23 cellular contexts compared by ENCODE assay signal in the genomic region with DNA sequence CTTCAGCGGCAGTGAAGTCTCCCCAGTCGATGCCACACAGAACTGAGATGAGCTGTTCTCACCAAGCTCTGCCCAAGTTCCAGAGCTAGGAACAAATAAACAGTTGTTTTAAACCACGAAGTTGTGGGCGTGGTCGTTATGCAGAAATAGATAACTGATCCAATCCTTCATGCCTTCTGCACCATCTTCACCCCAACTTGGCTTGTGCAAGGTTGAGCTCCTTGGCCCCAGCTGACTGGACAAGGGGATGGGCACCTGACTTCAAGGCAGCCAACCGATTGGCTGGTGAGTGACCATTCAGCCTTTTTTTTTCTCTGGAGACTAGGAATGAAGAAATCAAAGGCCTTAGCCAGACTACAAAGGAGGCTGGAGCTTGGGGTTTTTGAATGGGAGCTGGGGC. TPM values are rescaled to one million over a fixed set of nuclear protein-coding genes. Genes with fewer than 3 reads are reported as not detected.
A peak's percentile ranks its signal among the peaks of the same experiment; 100 is the strongest.
DNase-seq lines count a peak whose midpoint lies in the region; FAIRE-seq and TF ChIP-seq lines count a peak whose summit lies in the region.
"Had no signal": no experiment of that assay in that cellular context is flagged by ENCODE, and none has a peak within 500 bp of the region (broad histone marks: within the 10 kb centered on the region; RNA-seq: fewer than 3 reads in every experiment).

No MANE protein-coding gene starts in this region.

- peaks cover 0 to 5% (median 0%) of the 10 kb centered on the region in 11 experiments; a peak in 1 of 22 replicates for H4K20me1 ChIP-seq in BLaER1 treated with 17β-estradiol and CSF1 and Interleukin-3, amounts not matched to agents 10 nM and 100 nM

- DNase-seq in LHCN-M2 (ENCODE audit: low read depth) (peak; percentile 13), amniotic epithelial cell (ENCODE audit: low read depth) (peak; percentile 23), myocyte (ENCODE audit: low read depth) (peak; percentile 81), T-helper 1 cell (no peak), GM19239 (ENCODE audit: insufficient read length, low spot score) (no peak), activated gamma-delta T cell treated with Interleukin-2 at 50 U/mL for 16 hours (no peak), tibial nerve (ENCODE audit: low spot score in 2 of 2) (no peak)
- DNase-seq: activated CD4-positive, alpha-beta T cell treated with anti-CD3 and anti-CD28 coated beads, Interleukin-2, amount 50 U/mL, for 48 hours; activated effector memory CD4-positive, alpha-beta T cell treated with anti-CD3 and anti-CD28 coated beads, Interleukin-2, amount 50 U/mL, for 16 hours; amniotic stem cell; DMS 273 treated with DMSO at 0.1 percent for 48 hours; GDM1; naive thymus-derived CD4-positive, alpha-beta T cell; NCI-H1436 treated with DMSO at 0.1 percent for 48 hours; NCI-H526 treated with DMSO at 0.1 percent for 48 hours had no signal

- H3K27ac ChIP-seq in BLaER1 treated with 17β-estradiol and CSF1 and Interleukin-3, amounts not matched to agents 10 nM and 100 nM: peak overlapping the region in 9 of 11 experiments; percentile 40 to 81 (median 72); a peak in 15 of 22 replicates
- H3K27ac ChIP-seq in tibial nerve: no peak overlapping the region
- H3K27ac ChIP-seq: parathyroid adenoma, suprapubic skin, VCaP had no signal

- peak overlapping the region; percentile 12 to 87 (median 77); a peak in 21 of 22 replicates for H3K4me2 ChIP-seq in BLaER1 treated with 17β-estradiol and CSF1 and Interleukin-3, amounts not matched to agents 10 nM and 100 nM

- H3K9me3 ChIP-seq in BLaER1 treated with 17β-estradiol and CSF1 and Interleukin-3, amounts not matched to agents 10 nM and 100 nM (replicated peaks in 1 of 11): no peaks in the 10 kb centered on the region
- H3K9me3 ChIP-seq in tibial nerve: no peaks in the 10 kb centered on the region
- H3K9me3 ChIP-seq: suprapubic skin had no signal

- no peaks in the 10 kb centered on the region for H3K27me3 ChIP-seq in BLaER1 treated with 17β-estradiol and CSF1 and Interleukin-3, amounts not matched to agents 10 nM and 100 nM
- peaks cover 0 to 6% of the 10 kb centered on the region in 2 donors for H3K27me3 ChIP-seq in tibial nerve

- TF ChIP-seq EP300 in tibial nerve (IDR thresholded peaks at IDR 0.05): no peak

- TF ChIP-seq POLR2A in tibial nerve (IDR thresholded peaks at IDR 0.05): no peak

- H3K9ac ChIP-seq in BLaER1 treated with 17β-estradiol and CSF1 and Interleukin-3, amounts not matched to agents 10 nM and 100 nM: peak overlapping the region in 4 of 11 experiments; percentile 30 to 67 (median 64); a peak in 4 of 22 replicates
- H3K9ac ChIP-seq: parathyroid adenoma had no signal

- TF ChIP-seq CTCF in tibial nerve (IDR thresholded peaks at IDR 0.05): no peak

- peaks cover 58 to 92% (median 87%) of the 10 kb centered on the region in 10 experiments for H3K4me1 ChIP-seq in BLaER1 treated with 17β-estradiol and CSF1 and Interleukin-3, amounts not matched to agents 10 nM and 100 nM
- peaks cover 0 to 37% (median 0%) of the 10 kb centered on the region in 4 donors for H3K4me1 ChIP-seq in tibial nerve
- H3K4me1 ChIP-seq: parathyroid adenoma had no signal

- H3K4me3 ChIP-seq in BLaER1 treated with 17β-estradiol and CSF1 and Interleukin-3, amounts not matched to agents 10 nM and 100 nM: no peak overlapping the region
- H3K4me3 ChIP-seq in tibial nerve: no peak overlapping the region
- H3K4me3 ChIP-seq: suprapubic skin had no signal

- FAIRE-seq in GM19239 (lab: Jason Lieb, UNC): no peak
- FAIRE-seq: frontal cortex, H54, keratinocyte had no signal

- no peaks in the 10 kb centered on the region for H3K36me3 ChIP-seq in BLaER1 treated with 17β-estradiol and CSF1 and Interleukin-3, amounts not matched to agents 10 nM and 100 nM
- no peaks in the 10 kb centered on the region for H3K36me3 ChIP-seq in tibial nerve
- H3K36me3 ChIP-seq: suprapubic skin had no signal

- WGBS in tibial nerve, 2 donors: 71 to 78% methylated on average over 6 of the region's 6 CpGs

RNA-seq across cellular contexts. Expression of a gene that starts 23.9 kb away (rescaled TPM):
- total RNA-seq in LHCN-M2 (2014; rRNA removed) (not detected in 2 replicates), myocyte (not detected in 2 replicates), tibial nerve (1 to 10 TPM in 2 of 4 donors, under 1 TPM in 2; 0.42 to 2.4 (median 1.3) TPM)
- 0.10 TPM for polyA plus RNA-seq in LHCN-M2 (2012)
- 0.10 TPM for polyA plus RNA-seq in myocyte (2012)
- total RNA-seq: naive thymus-derived CD4-positive, alpha-beta T cell had no signal
- polyA plus RNA-seq: CD14-positive monocyte; keratinocyte; naive thymus-derived CD4-positive, alpha-beta T cell had no signal

Comparison
In these comparisons a context has a peak if more than half of its experiments do, and no peak if none do; other contexts are left out.
1. H3K27ac ChIP-seq: peak in BLaER1 treated with 17β-estradiol and CSF1 and Interleukin-3, amounts not matched to agents 10 nM and 100 nM (9 of 11); none in tibial nerve (0 of 4).
2. DNase-seq: peak in LHCN-M2 (single experiment), amniotic epithelial cell (single experiment) and myocyte (single experiment); none in T-helper 1 cell (0 of 5), GM19239 (single experiment), activated gamma-delta T cell treated with Interleukin-2 at 50 U/mL for 16 hours (single experiment) and tibial nerve (0 of 2).